18 cellular contexts compared by ENCODE assay signal in the genomic region with DNA sequence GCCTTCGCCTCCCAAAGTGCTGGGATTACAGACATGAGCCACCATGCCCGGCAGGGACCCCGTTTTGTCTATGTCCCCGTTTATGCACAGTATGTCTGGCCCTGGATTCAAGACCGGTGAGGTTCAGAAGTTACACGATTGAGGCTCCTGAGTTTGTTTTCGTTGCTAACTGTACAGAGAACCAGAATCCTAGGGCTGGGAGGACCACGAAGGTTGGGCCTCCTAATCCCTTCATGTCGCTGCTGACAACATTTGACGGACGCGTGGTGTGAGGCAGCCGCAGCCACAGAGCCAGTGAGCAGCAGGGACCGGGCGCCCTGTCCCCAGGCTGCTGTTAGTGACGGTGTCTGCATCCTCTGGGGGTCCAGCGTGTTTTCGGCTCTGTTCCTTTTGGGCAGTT.
DNase-seq lines count a peak whose midpoint lies in the region; ATAC-seq and TF ChIP-seq lines count a peak whose summit lies in the region.
"Had no signal": no experiment of that assay in that cellular context is flagged by ENCODE, and none has a peak within 500 bp of the region (broad histone marks: within the 10 kb centered on the region; RNA-seq: fewer than 3 reads in every experiment).

No MANE protein-coding gene starts in this region.

- WGBS in right cardiac atrium = 93% methylated on average over 18 of the region's 18 CpGs

- H3K36me3 ChIP-seq in right atrium auricular region (no peaks in the 10 kb centered on the region), vagina (no peaks in the 10 kb centered on the region)
- H3K36me3 ChIP-seq: ovary had no signal

- intact Hi-C loops in right cardiac atrium (cut with DNase I) = no loop called here
- intact Hi-C loops in vagina (cut with DNase I) = no loop called here

- peak; percentile 53 for DNase-seq in right atrium auricular region (ENCODE audit: low spot score)
- no peak for DNase-seq in right cardiac atrium
- no peak for DNase-seq in caudate nucleus (lab: John Stamatoyannopoulos, UW)
- peak; percentile 69 for DNase-seq in osteocyte (ENCODE audit: extremely low spot score, unreplicated experiment)
- DNase-seq in vagina (ENCODE audit: extremely low spot score in 2 of 2) = peak; percentile 49 to 65
- no peak for DNase-seq in GM19240 (ENCODE audit: insufficient read length, low spot score)
- DNase-seq in NCI-H2171 treated with DMSO at 0.1 percent for 48 hours (lab: John Stamatoyannopoulos, UW) = no peak
- no peak for DNase-seq in COLO829 (ENCODE audit: low spot score)
- DNase-seq: activated B cell treated with CpG ODN at 0.5 μM for 24 hours; activated CD4-positive, alpha-beta memory T cell treated with anti-CD3 and anti-CD28 coated beads for 36 hours; activated naive CD4-positive, alpha-beta T cell treated with anti-CD3 and anti-CD28 coated beads, Interleukin-2, amount 10 ng/mL, durations not matched to agents 7 days and 5 days; erythroblast; foreskin keratinocyte; MV-4-11; naive B cell; NCI-H526 treated with DMSO at 0.1 percent for 48 hours; T-helper 9 cell had no signal

- no peaks in the 10 kb centered on the region for H3K27me3 Mint-ChIP-seq in osteocyte (ENCODE audit: unreplicated experiment)
- H3K27me3 Mint-ChIP-seq: activated B cell treated with CpG ODN at 0.5 μM for 24 hours; activated CD4-positive, alpha-beta memory T cell treated with anti-CD3 and anti-CD28 coated beads for 36 hours; activated naive CD4-positive, alpha-beta T cell treated with anti-CD3 and anti-CD28 coated beads, Interleukin-2, amount 10 ng/mL, durations not matched to agents 7 days and 5 days; naive B cell had no signal

- H3K27ac Mint-ChIP-seq in osteocyte (ENCODE audit: unreplicated experiment) = no peak overlapping the region
- H3K27ac Mint-ChIP-seq: activated B cell treated with CpG ODN at 0.5 μM for 24 hours; activated CD4-positive, alpha-beta memory T cell treated with anti-CD3 and anti-CD28 coated beads for 36 hours; activated naive CD4-positive, alpha-beta T cell treated with anti-CD3 and anti-CD28 coated beads, Interleukin-2, amount 10 ng/mL, durations not matched to agents 7 days and 5 days had no signal

- no peaks in the 10 kb centered on the region for H3K27me3 ChIP-seq in right atrium auricular region
- H3K27me3 ChIP-seq in right cardiac atrium (ENCODE audit: control insufficient read depth, insufficient read depth) = no peaks in the 10 kb centered on the region
- no peaks in the 10 kb centered on the region for H3K27me3 ChIP-seq in vagina
- H3K27me3 ChIP-seq: foreskin keratinocyte, ovary had no signal

- H3K36me3 Mint-ChIP-seq in osteocyte (ENCODE audit: unreplicated experiment) = no peaks in the 10 kb centered on the region

- no peak overlapping the region for H3K4me3 ChIP-seq in right atrium auricular region
- no peak overlapping the region for H3K4me3 ChIP-seq in right cardiac atrium (ENCODE audit: low read length)
- no peak overlapping the region for H3K4me3 ChIP-seq in vagina
- H3K4me3 ChIP-seq: ovary had no signal

- no peak for ATAC-seq in right cardiac atrium
- ATAC-seq: foreskin keratinocyte had no signal

- H3K27ac ChIP-seq in right atrium auricular region (peak overlapping the region; percentile 57 to 73), right cardiac atrium (ENCODE audit: low read length) (no peak overlapping the region), caudate nucleus (ENCODE audit: low read depth, low read length) (peak overlapping the region; percentile 42), vagina (no peak overlapping the region)
- H3K27ac ChIP-seq: foreskin keratinocyte, ovary had no signal

- H3K4me1 ChIP-seq in right atrium auricular region (peaks cover 0 to 43% of the 10 kb centered on the region in 2 donors), right cardiac atrium (ENCODE audit: control insufficient read depth, insufficient read depth, low read length) (peaks cover 13% of the 10 kb centered on the region), vagina (peaks cover 31% of the 10 kb centered on the region)
- H3K4me1 ChIP-seq: foreskin keratinocyte had no signal

- no peaks in the 10 kb centered on the region for H3K9me3 ChIP-seq in right atrium auricular region
- no peaks in the 10 kb centered on the region for H3K9me3 ChIP-seq in right cardiac atrium (ENCODE audit: control insufficient read depth, low read length)
- no peaks in the 10 kb centered on the region for H3K9me3 ChIP-seq in vagina
- H3K9me3 ChIP-seq: ovary had no signal

- peaks cover 9% of the 10 kb centered on the region for H3K4me1 Mint-ChIP-seq in osteocyte (ENCODE audit: unreplicated experiment)
- H3K4me1 Mint-ChIP-seq: activated B cell treated with CpG ODN at 0.5 μM for 24 hours had no signal

- TF ChIP-seq CTCF in right atrium auricular region (IDR thresholded peaks at IDR 0.05) = no peak
- TF ChIP-seq CTCF in osteocyte (IDR thresholded peaks at IDR 0.05) = no peak
- no peak for TF ChIP-seq CTCF in vagina (IDR thresholded peaks at IDR 0.05)

- TF ChIP-seq POLR2A in vagina (IDR thresholded peaks at IDR 0.05) = no peak

- no peaks in the 10 kb centered on the region for H3K9me3 Mint-ChIP-seq in osteocyte (ENCODE audit: unreplicated experiment)
- H3K9me3 Mint-ChIP-seq: activated B cell treated with CpG ODN at 0.5 μM for 24 hours; activated CD4-positive, alpha-beta memory T cell treated with anti-CD3 and anti-CD28 coated beads for 36 hours; activated naive CD4-positive, alpha-beta T cell treated with anti-CD3 and anti-CD28 coated beads, Interleukin-2, amount 10 ng/mL, durations not matched to agents 7 days and 5 days had no signal

- no peak overlapping the region for H3K4me3 Mint-ChIP-seq in osteocyte (ENCODE audit: unreplicated experiment)
- H3K4me3 Mint-ChIP-seq: activated B cell treated with CpG ODN at 0.5 μM for 24 hours; activated CD4-positive, alpha-beta memory T cell treated with anti-CD3 and anti-CD28 coated beads for 36 hours; activated naive CD4-positive, alpha-beta T cell treated with anti-CD3 and anti-CD28 coated beads, Interleukin-2, amount 10 ng/mL, durations not matched to agents 7 days and 5 days; naive B cell had no signal

Comparison
In these comparisons a context has a peak if more than half of its experiments do, and no peak if none do; other contexts are left out.
1. DNase-seq: peak in right atrium auricular region (single experiment), osteocyte (single experiment) and vagina (2 of 2); none in right cardiac atrium (0 of 3), caudate nucleus (0 of 61), GM19240 (single experiment), NCI-H2171 treated with DMSO at 0.1 percent for 48 hours (single experiment) and COLO829 (single experiment).
2. H3K27ac ChIP-seq: peak in right atrium auricular region (2 of 2) and caudate nucleus (single experiment); none in right cardiac atrium (single experiment) and vagina (single experiment).